In the genomic region with DNA sequence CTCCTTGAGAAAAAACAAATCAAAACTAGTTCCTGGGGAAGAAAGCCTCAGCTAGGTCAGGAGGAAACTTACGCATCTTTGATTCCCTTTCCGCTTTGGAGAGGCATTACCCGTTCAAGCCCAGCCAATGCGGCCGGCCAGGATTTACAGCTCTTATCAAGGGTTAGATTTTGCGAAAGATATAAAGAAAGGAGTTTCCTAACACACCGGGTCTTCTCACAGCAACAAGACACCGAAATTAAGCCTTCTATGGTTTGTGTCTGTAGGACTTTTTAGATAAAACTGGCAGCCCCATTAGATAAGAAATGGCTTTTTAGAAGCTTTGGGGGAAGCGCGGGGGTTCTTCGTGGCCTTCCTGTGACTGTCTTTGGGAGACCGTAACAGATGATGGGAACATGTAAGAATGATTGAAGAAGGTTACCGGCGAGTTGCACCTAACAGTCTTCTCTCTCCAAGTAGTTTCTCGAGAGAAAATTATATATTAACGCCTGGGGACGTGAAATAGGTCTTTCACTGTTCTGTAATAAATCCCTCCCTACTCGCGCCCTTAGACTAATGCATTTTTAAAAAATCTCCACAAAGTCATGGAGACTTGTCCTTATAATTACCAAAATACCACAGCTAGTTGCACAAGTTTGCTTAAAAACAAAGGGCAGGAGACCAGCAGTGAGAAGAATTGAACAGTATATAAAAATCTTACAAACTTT, we compare ENCODE assay signal across 12 cellular contexts. TPM values are rescaled to one million over a fixed set of nuclear protein-coding genes. Genes with fewer than 3 reads are reported as not detected.
A peak's percentile ranks its signal among the peaks of the same experiment; 100 is the strongest.
DNase-seq lines count a peak whose midpoint lies in the region; ATAC-seq and TF ChIP-seq lines count a peak whose summit lies in the region.
"Had no signal": no experiment of that assay in that cellular context is flagged by ENCODE, and none has a peak within 500 bp of the region (broad histone marks: within the 10 kb centered on the region; RNA-seq: fewer than 3 reads in every experiment).

No MANE protein-coding gene starts in this region.

- H2BK15ac ChIP-seq in mesendoderm (replicated peaks; ENCODE audit: low read depth), result no peak overlapping the region

- H4K8ac ChIP-seq in mesendoderm (ENCODE audit: low read depth, low read length), result no peak overlapping the region

- H3K79me2 ChIP-seq in ACC112 (ENCODE audit: control insufficient read depth, insufficient read depth, low read length, unreplicated experiment) (no peaks in the 10 kb centered on the region), mesendoderm (ENCODE audit: control insufficient read depth, insufficient read depth, low read length) (no peaks in the 10 kb centered on the region)

- H2AFZ ChIP-seq in ACC112 (ENCODE audit: low read length, unreplicated experiment), result no peak overlapping the region

- H3K27me3 ChIP-seq in ACC112 (ENCODE audit: insufficient read depth, low read length), result peaks cover 99% of the 10 kb centered on the region
- peaks cover 67% of the 10 kb centered on the region for H3K27me3 ChIP-seq in brain microvascular endothelial cell (replicated peaks)
- peaks cover 12% of the 10 kb centered on the region for H3K27me3 ChIP-seq in mesendoderm (ENCODE audit: insufficient read depth, low read length, poor library complexity)

- WGBS in mesendoderm (ENCODE audit: extremely low coverage, insufficient coverage, low lambda C conversion rate), result no CpG with 5 or more reads among the region's 19 CpGs

- DNase-seq in HK-2 (ENCODE audit: unreplicated experiment) (peak; percentile 6), brain microvascular endothelial cell (no peak), mesendoderm (peak; percentile 87), iPS-NIHi7 (ENCODE audit: extremely low spot score) (no peak), hepatic stellate cell (ENCODE audit: low spot score) (no peak), DMS 273 treated with DMSO at 0.1 percent for 48 hours (lab: John Stamatoyannopoulos, UW) (no peak)
- DNase-seq: activated CD4-positive, alpha-beta T cell treated with anti-CD3 and anti-CD28 coated beads for 1 hour; aorta; CD4-positive, alpha-beta T cell; nucleus accumbens had no signal

- no peak overlapping the region for H3K56ac ChIP-seq in mesendoderm (ENCODE audit: low read length)

- H3K36me3 ChIP-seq in ACC112 (ENCODE audit: insufficient read depth, low read length) (no peaks in the 10 kb centered on the region), brain microvascular endothelial cell (replicated peaks) (no peaks in the 10 kb centered on the region), mesendoderm (ENCODE audit: control insufficient read depth, insufficient read depth, low read length) (no peaks in the 10 kb centered on the region)

- peak overlapping the region; percentile 62 for H3K4me3 ChIP-seq in ACC112 (ENCODE audit: low read depth, low read length)
- H3K4me3 ChIP-seq in brain microvascular endothelial cell (ENCODE audit: low read depth, low read length), result peak overlapping the region; percentile 1
- no peak overlapping the region for H3K4me3 ChIP-seq in mesendoderm (ENCODE audit: low read length)

- no peak overlapping the region for H4K5ac ChIP-seq in mesendoderm (ENCODE audit: low read length)

- H3K4me1 ChIP-seq in ACC112 (ENCODE audit: control insufficient read depth, insufficient read depth, low read length, unreplicated experiment) (no peaks in the 10 kb centered on the region), mesendoderm (ENCODE audit: control insufficient read depth, low read depth, low read length) (peaks cover 13% of the 10 kb centered on the region)

- H3K18ac ChIP-seq in mesendoderm (ENCODE audit: low read length), result no peak overlapping the region

- no peak overlapping the region for H2AK5ac ChIP-seq in mesendoderm (ENCODE audit: low read length)

- no peak for TF ChIP-seq CTCF in brain microvascular endothelial cell (IDR thresholded peaks at IDR 0.05; ENCODE audit: low read depth, low read length, missing control alignments)

- no peak overlapping the region for H3K4ac ChIP-seq in mesendoderm (ENCODE audit: low read depth, low read length)

- in situ Hi-C loops in brain microvascular endothelial cell (cut with HindIII; ENCODE audit: low pct_ligation_motif_present, low sequenced_read_pairs), result no loop called here

- no peak overlapping the region for H2BK120ac ChIP-seq in mesendoderm (ENCODE audit: low read depth, low read length)

- H3K79me1 ChIP-seq in mesendoderm (ENCODE audit: low read length), result no peaks in the 10 kb centered on the region

- H2BK5ac ChIP-seq in mesendoderm (ENCODE audit: low read length), result no peak overlapping the region

- H3K23ac ChIP-seq in mesendoderm (ENCODE audit: low read length), result no peak overlapping the region

- ATAC-seq in HG03045 (IDR thresholded peaks at IDR 0.05; ENCODE audit: unreplicated experiment), result no peak

- H3K27ac ChIP-seq in ACC112 (ENCODE audit: low read depth, low read length) (no peak overlapping the region), brain microvascular endothelial cell (no peak overlapping the region), mesendoderm (ENCODE audit: low read depth, low read length) (no peak overlapping the region)

- peak overlapping the region; percentile 51 for H3K4me2 ChIP-seq in mesendoderm (ENCODE audit: low read length)

- peak overlapping the region; percentile 80 for H3K9ac ChIP-seq in mesendoderm (ENCODE audit: low read length)

RNA-seq across cellular contexts. Expression of a gene that starts 1.3 kb away (rescaled TPM):
- 0.79 TPM for polyA plus RNA-seq in mesendoderm (2013, experiment 1 of 2)
- polyA plus RNA-seq in mesendoderm (2013, experiment 2 of 2), result 0.78 TPM
- polyA plus RNA-seq: aorta had no signal

Comparison
In these comparisons a context has a peak if more than half of its experiments do, and no peak if none do; other contexts are left out.
1. DNase-seq: peak in HK-2 (single experiment) and mesendoderm (single experiment); none in brain microvascular endothelial cell (single experiment), iPS-NIHi7 (single experiment), hepatic stellate cell (single experiment) and DMS 273 treated with DMSO at 0.1 percent for 48 hours (single experiment).